Comparison of ENCODE assay signal across 12 cellular contexts in genomic region chr17:12815642-12816141, GRCh38.
DNase-seq lines count a peak whose midpoint lies in the region; ATAC-seq lines count a peak whose summit lies in the region.
"Had no signal": no experiment of that assay in that cellular context is flagged by ENCODE, and none has a peak within 500 bp of the region (broad histone marks: within the 10 kb centered on the region; RNA-seq: fewer than 3 reads in every experiment).

No MANE protein-coding gene starts in this region.

- DNase-seq in OCI-M1 (lab: John Stamatoyannopoulos, UW) (peak; percentile 47), activated gamma-delta T cell (lab: John Stamatoyannopoulos, UW) (no peak), SW480 (ENCODE audit: low spot score) (no peak), iPS-NIHi11 (ENCODE audit: low spot score) (no peak)
- DNase-seq in activated CD4-positive, alpha-beta T cell treated with anti-CD3 and anti-CD28 coated beads, Interleukin-2, amount 50 U/mL, for 48 hours = no peak
- DNase-seq: adrenal gland, COR-L47, NCI-H2227 treated with DMSO at 0.1 percent for 48 hours had no signal

- ATAC-seq in GM18502 (IDR thresholded peaks at IDR 0.05; ENCODE audit: poor library complexity, unreplicated experiment) (peak; percentile 100), GM21390 (IDR thresholded peaks at IDR 0.05; ENCODE audit: unreplicated experiment) (peak; percentile 100), HG03103 (IDR thresholded peaks at IDR 0.05; ENCODE audit: low read depth, unreplicated experiment) (peak; percentile 99)
- ATAC-seq: HCT116 had no signal
